ENCODE assay signal across 9 cellular contexts in the genomic region with DNA sequence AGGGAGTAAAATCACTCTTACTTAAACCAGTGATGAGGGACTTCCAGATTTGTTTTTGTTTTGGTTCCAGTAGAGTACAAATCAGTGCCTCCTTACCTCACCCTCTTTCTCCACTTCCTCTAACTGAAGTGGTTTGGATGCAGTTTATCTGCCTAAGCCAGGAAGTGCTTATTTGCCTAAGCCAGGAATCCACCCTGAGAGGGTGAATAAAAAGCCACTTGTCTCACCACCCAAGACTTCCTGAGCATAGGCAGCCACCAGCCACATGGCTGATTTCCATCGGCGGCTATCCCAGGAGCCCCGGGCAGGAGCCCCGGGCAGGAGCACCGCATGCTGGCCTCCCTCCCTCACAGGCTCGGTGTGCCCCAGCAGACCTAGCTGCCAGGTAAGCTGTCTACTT. TPM values are rescaled to one million over a fixed set of nuclear protein-coding genes. Genes with fewer than 3 reads are reported as not detected.
DNase-seq lines count a peak whose midpoint lies in the region; ATAC-seq and TF ChIP-seq lines count a peak whose summit lies in the region.
"Had no signal": no experiment of that assay in that cellular context is flagged by ENCODE, and none has a peak within 500 bp of the region (broad histone marks: within the 10 kb centered on the region; RNA-seq: fewer than 3 reads in every experiment).

No MANE protein-coding gene starts in this region.

- peaks cover 40% of the 10 kb centered on the region for H3K4me1 ChIP-seq in lower lobe of right lung

- peak; percentile 90 for DNase-seq in DMS79 treated with DMSO at 0.1 percent for 48 hours (lab: John Stamatoyannopoulos, UW)
- peak; percentile 32 for DNase-seq in UCSD-AML1 (lab: John Stamatoyannopoulos, UW; ENCODE audit: unreplicated experiment)
- peak; percentile 69 for DNase-seq in lower lobe of right lung
- no peak for DNase-seq in NCI-H1436 treated with DMSO at 0.1 percent for 48 hours (lab: John Stamatoyannopoulos, UW)
- no peak for DNase-seq in NCI-H2107 treated with DMSO at 0.1 percent for 48 hours (lab: John Stamatoyannopoulos, UW; ENCODE audit: unreplicated experiment)
- DNase-seq in GM13977 (ENCODE audit: low spot score) = no peak
- DNase-seq: retina had no signal

- H3K27me3 ChIP-seq in lower lobe of right lung (ENCODE audit: low read depth) = no peaks in the 10 kb centered on the region

- no peaks in the 10 kb centered on the region for H3K36me3 ChIP-seq in lower lobe of right lung

- H3K9me3 ChIP-seq in lower lobe of right lung = no peaks in the 10 kb centered on the region

- in situ Hi-C loops in GM13977 (cut with MboI; ENCODE audit: low pct_unique_long_range_greater_than_20kb, low sequenced_read_pairs, unreplicated experiment) = no loop called here

- H3K4me3 ChIP-seq in lower lobe of right lung = no peak overlapping the region

- TF ChIP-seq CTCF in lower lobe of right lung (IDR thresholded peaks at IDR 0.05) (no peak), GM13977 (IDR thresholded peaks at IDR 0.05; ENCODE audit: extremely low read depth, insufficient read depth, missing control alignments) (no peak)

- intact Hi-C loops in lower lobe of right lung (cut with DNase I) = no loop called here

- H3K27ac ChIP-seq in lower lobe of right lung = peak overlapping the region; percentile 14

- ATAC-seq in HG02981 (IDR thresholded peaks at IDR 0.05; ENCODE audit: unreplicated experiment) = peak; percentile 57
- ATAC-seq in lower lobe of right lung = peak; percentile 90
- ATAC-seq in HG03354 (IDR thresholded peaks at IDR 0.05; ENCODE audit: poor library complexity, severe bottlenecking, unreplicated experiment) = no peak

RNA-seq across cellular contexts. Expression of a gene that starts 12.0 kb away (rescaled TPM):
- total RNA-seq in lower lobe of right lung = 38.3 TPM

RNA-seq across cellular contexts. Expression of a gene that starts 45.7 kb away (rescaled TPM):
- total RNA-seq in lower lobe of right lung = not detected

Comparison
In these comparisons a context has a peak if more than half of its experiments do, and no peak if none do; other contexts are left out.
1. DNase-seq: peak in DMS79 treated with DMSO at 0.1 percent for 48 hours (single experiment), UCSD-AML1 (single experiment) and lower lobe of right lung (single experiment); none in NCI-H1436 treated with DMSO at 0.1 percent for 48 hours (single experiment), NCI-H2107 treated with DMSO at 0.1 percent for 48 hours (single experiment) and GM13977 (single experiment).